Comparison of ENCODE assay signal across 26 cellular contexts in genomic region chr19:10116866-10117616, GRCh38. TPM values are rescaled to one million over a fixed set of nuclear protein-coding genes. Genes with fewer than 3 reads are reported as not detected.
DNase-seq lines count a peak whose midpoint lies in the region; ATAC-seq lines count a peak whose summit lies in the region.
"Had no signal": no experiment of that assay in that cellular context is flagged by ENCODE, and none has a peak within 500 bp of the region (broad histone marks: within the 10 kb centered on the region; RNA-seq: fewer than 3 reads in every experiment).

No MANE protein-coding gene starts in this region.

- peak overlapping the region; percentile 26 for H3K4me3 Mint-ChIP-seq in activated T-helper 2 cell treated with anti-CD3 and anti-CD28 coated beads, Interferon-gamma antibody, Interleukin-2, Interleukin-4, amounts not matched to agents 10 μg/mL and 5 μg/mL and 100 μg/mL, durations not matched to agents 14 hours and 24 hours and 36 hours (ENCODE audit: low read depth)
- no peak overlapping the region for H3K4me3 Mint-ChIP-seq in natural killer cell treated with Interleukin-12 subunit alpha and Interleukin-12 subunit beta and Interleukin-15 and Interleukin-18, amount 100 ng/mL, for 72 hours
- H3K4me3 Mint-ChIP-seq: activated CD4-positive, alpha-beta memory T cell treated with anti-CD3 and anti-CD28 coated beads, Interleukin-2, amount 10 ng/mL, durations not matched to agents 7 days and 5 days had no signal

- H3K27me3 Mint-ChIP-seq in activated T-helper 2 cell treated with anti-CD3 and anti-CD28 coated beads, Interferon-gamma antibody, Interleukin-2, Interleukin-4, amounts not matched to agents 10 μg/mL and 5 μg/mL and 100 μg/mL, durations not matched to agents 14 hours and 24 hours and 36 hours (ENCODE audit: low read depth) = no peaks in the 10 kb centered on the region
- no peaks in the 10 kb centered on the region for H3K27me3 Mint-ChIP-seq in natural killer cell treated with Interleukin-12 subunit alpha and Interleukin-12 subunit beta and Interleukin-15 and Interleukin-18, amount 100 ng/mL, for 72 hours
- H3K27me3 Mint-ChIP-seq: activated CD4-positive, alpha-beta memory T cell treated with anti-CD3 and anti-CD28 coated beads, Interleukin-2, amount 10 ng/mL, durations not matched to agents 7 days and 5 days; stimulated activated naive CD8-positive, alpha-beta T cell treated with anti-CD3 and anti-CD28 coated beads, Interleukin-15, Interleukin-2, amounts not matched to agents 100 ng/mL and 50 ng/mL, for 24 hours had no signal

- H3K4me1 Mint-ChIP-seq in activated T-helper 2 cell treated with anti-CD3 and anti-CD28 coated beads, Interferon-gamma antibody, Interleukin-2, Interleukin-4, amounts not matched to agents 10 μg/mL and 5 μg/mL and 100 μg/mL, durations not matched to agents 14 hours and 24 hours and 36 hours (ENCODE audit: low read depth) = peaks cover 18% of the 10 kb centered on the region
- peaks cover 38 to 46% of the 10 kb centered on the region in 2 donors for H3K4me1 Mint-ChIP-seq in natural killer cell treated with Interleukin-12 subunit alpha and Interleukin-12 subunit beta and Interleukin-15 and Interleukin-18, amount 100 ng/mL, for 72 hours (ENCODE audit: low read depth in 2 of 2)

- no peak overlapping the region for H3K27ac ChIP-seq in right cardiac atrium (ENCODE audit: low read length)
- H3K27ac ChIP-seq: ascending aorta, colonic mucosa, epithelial cell of prostate, right lobe of liver, VCaP had no signal

- H3K9me3 ChIP-seq in right cardiac atrium (ENCODE audit: control insufficient read depth, low read length) = no peaks in the 10 kb centered on the region
- H3K9me3 ChIP-seq: ascending aorta, colonic mucosa, right lobe of liver had no signal

- WGBS in right cardiac atrium = 90% methylated on average over 21 of the region's 21 CpGs

- H3K4me3 ChIP-seq in right cardiac atrium (ENCODE audit: low read length) = no peak overlapping the region
- H3K4me3 ChIP-seq: ascending aorta, colonic mucosa, right lobe of liver had no signal

- peaks cover 57% of the 10 kb centered on the region for H3K36me3 Mint-ChIP-seq in activated T-helper 2 cell treated with anti-CD3 and anti-CD28 coated beads, Interferon-gamma antibody, Interleukin-2, Interleukin-4, amounts not matched to agents 10 μg/mL and 5 μg/mL and 100 μg/mL, durations not matched to agents 14 hours and 24 hours and 36 hours (ENCODE audit: low read depth)
- H3K36me3 Mint-ChIP-seq in natural killer cell treated with Interleukin-12 subunit alpha and Interleukin-12 subunit beta and Interleukin-15 and Interleukin-18, amount 100 ng/mL, for 72 hours = peaks cover 6% of the 10 kb centered on the region

- peaks cover 5% of the 10 kb centered on the region for H3K4me1 ChIP-seq in right cardiac atrium (ENCODE audit: control insufficient read depth, insufficient read depth, low read length)
- H3K4me1 ChIP-seq: colonic mucosa had no signal

- no peaks in the 10 kb centered on the region for H3K9me3 Mint-ChIP-seq in activated T-helper 2 cell treated with anti-CD3 and anti-CD28 coated beads, Interferon-gamma antibody, Interleukin-2, Interleukin-4, amounts not matched to agents 10 μg/mL and 5 μg/mL and 100 μg/mL, durations not matched to agents 14 hours and 24 hours and 36 hours
- H3K9me3 Mint-ChIP-seq in natural killer cell treated with Interleukin-12 subunit alpha and Interleukin-12 subunit beta and Interleukin-15 and Interleukin-18, amount 100 ng/mL, for 72 hours = no peaks in the 10 kb centered on the region
- H3K9me3 Mint-ChIP-seq: activated CD4-positive, alpha-beta memory T cell treated with anti-CD3 and anti-CD28 coated beads, Interleukin-2, amount 10 ng/mL, durations not matched to agents 7 days and 5 days; H9; stimulated activated naive CD8-positive, alpha-beta T cell treated with anti-CD3 and anti-CD28 coated beads, Interleukin-15, Interleukin-2, amounts not matched to agents 100 ng/mL and 50 ng/mL, for 24 hours had no signal

- no peaks in the 10 kb centered on the region for H3K27me3 ChIP-seq in right cardiac atrium (ENCODE audit: control insufficient read depth, insufficient read depth)
- H3K27me3 ChIP-seq: ascending aorta, colonic mucosa, right lobe of liver had no signal

- no peak for ATAC-seq in right cardiac atrium
- no peak for ATAC-seq in left cardiac atrium
- no peak for ATAC-seq in natural killer cell treated with Interleukin-12 subunit alpha and Interleukin-12 subunit beta and Interleukin-15 and Interleukin-18, amount 100 ng/mL, for 72 hours
- ATAC-seq in HG03460 (IDR thresholded peaks at IDR 0.05; ENCODE audit: unreplicated experiment) = no peak
- ATAC-seq: left colon, right lobe of liver had no signal

- intact Hi-C loops in right cardiac atrium (cut with DNase I) = no loop called here
- intact Hi-C loops in left cardiac atrium (cut with DNase I) = no loop called here
- intact Hi-C loops in activated T-helper 2 cell treated with anti-CD3 and anti-CD28 coated beads, Interferon-gamma antibody, Interleukin-2, Interleukin-4, amounts not matched to agents 10 μg/mL and 5 μg/mL and 100 μg/mL, durations not matched to agents 14 hours and 24 hours and 36 hours (cut with micrococcal nuclease) = no loop called here

- H3K27ac Mint-ChIP-seq in activated T-helper 2 cell treated with anti-CD3 and anti-CD28 coated beads, Interferon-gamma antibody, Interleukin-2, Interleukin-4, amounts not matched to agents 10 μg/mL and 5 μg/mL and 100 μg/mL, durations not matched to agents 14 hours and 24 hours and 36 hours = no peak overlapping the region
- peak overlapping the region; percentile 81 for H3K27ac Mint-ChIP-seq in natural killer cell treated with Interleukin-12 subunit alpha and Interleukin-12 subunit beta and Interleukin-15 and Interleukin-18, amount 100 ng/mL, for 72 hours

- DNase-seq in right cardiac atrium = peak in 2 of 3 donors; percentile 23 to 40
- no peak for DNase-seq in left cardiac atrium
- DNase-seq in activated T-helper 2 cell treated with anti-CD3 and anti-CD28 coated beads, Interferon-gamma antibody, Interleukin-2, Interleukin-4, amounts not matched to agents 10 μg/mL and 5 μg/mL and 100 μg/mL, durations not matched to agents 14 hours and 24 hours and 36 hours (ENCODE audit: low spot score) = no peak
- no peak for DNase-seq in natural killer cell treated with Interleukin-12 subunit alpha and Interleukin-12 subunit beta and Interleukin-15 and Interleukin-18, amount 100 ng/mL, for 72 hours (ENCODE audit: low spot score)
- no peak for DNase-seq in effector CD8-positive, alpha-beta T cell (lab: John Stamatoyannopoulos, UW)
- DNase-seq in DMS79 (lab: John Stamatoyannopoulos, UW) = no peak
- no peak for DNase-seq in central memory CD4-positive, alpha-beta T cell
- DNase-seq: activated CD4-positive, alpha-beta memory T cell treated with anti-CD3 and anti-CD28 coated beads, Interleukin-2, amount 10 ng/mL, durations not matched to agents 7 days and 5 days; activated effector memory CD4-positive, alpha-beta T cell treated with Interleukin-2 at 50 U/mL for 16 hours; colonic mucosa; H9; left colon; NCI-H1092; NCI-H2107; NCI-H524; occipital lobe; SHP77; T-helper 1 cell; trophoblast cell had no signal

RNA-seq across cellular contexts. Expression of gene EIF3G, which starts 2.7 kb away (rescaled TPM):
- total RNA-seq in right cardiac atrium (100 to 1,000 TPM; 144 to 183 (median 158) TPM), left cardiac atrium (100 to 1,000 TPM; 136 to 148 TPM)
- 127 TPM for polyA plus RNA-seq in right cardiac atrium
- total RNA-seq in activated T-helper 2 cell treated with anti-CD3 and anti-CD28 coated beads, Interferon-gamma antibody, Interleukin-2, Interleukin-4, amounts not matched to agents 10 μg/mL and 5 μg/mL and 100 μg/mL, durations not matched to agents 14 hours and 24 hours and 36 hours = 303 and 306 TPM in 2 replicates
- 100 to 1,000 TPM; 245 to 329 TPM for total RNA-seq in natural killer cell treated with Interleukin-12 subunit alpha and Interleukin-12 subunit beta and Interleukin-15 and Interleukin-18, amount 100 ng/mL, for 72 hours

RNA-seq across cellular contexts. Expression of gene P2RY11, which starts 5.5 kb away (rescaled TPM):
- total RNA-seq in right cardiac atrium = 1 to 10 TPM; 4.4 to 6.6 (median 4.9) TPM
- polyA plus RNA-seq in right cardiac atrium = 2.9 TPM
- total RNA-seq in left cardiac atrium = 10 to 100 TPM in 1 of 2 donors, 1 to 10 TPM in 1; 3.8 to 13.2 TPM
- 41.8 and 46.5 TPM in 2 replicates for total RNA-seq in activated T-helper 2 cell treated with anti-CD3 and anti-CD28 coated beads, Interferon-gamma antibody, Interleukin-2, Interleukin-4, amounts not matched to agents 10 μg/mL and 5 μg/mL and 100 μg/mL, durations not matched to agents 14 hours and 24 hours and 36 hours
- 10 to 100 TPM; 35.0 to 35.6 TPM for total RNA-seq in natural killer cell treated with Interleukin-12 subunit alpha and Interleukin-12 subunit beta and Interleukin-15 and Interleukin-18, amount 100 ng/mL, for 72 hours

RNA-seq across cellular contexts. Expression of gene PPAN, which starts 10.9 kb away (rescaled TPM):
- total RNA-seq in right cardiac atrium (10 to 100 TPM; 16.5 to 29.4 (median 25.7) TPM), left cardiac atrium (10 to 100 TPM; 23.6 to 38.9 TPM)
- 25.2 TPM for polyA plus RNA-seq in right cardiac atrium
- total RNA-seq in activated T-helper 2 cell treated with anti-CD3 and anti-CD28 coated beads, Interferon-gamma antibody, Interleukin-2, Interleukin-4, amounts not matched to agents 10 μg/mL and 5 μg/mL and 100 μg/mL, durations not matched to agents 14 hours and 24 hours and 36 hours = 160 and 162 TPM in 2 replicates
- 100 to 1,000 TPM; 114 to 178 TPM for total RNA-seq in natural killer cell treated with Interleukin-12 subunit alpha and Interleukin-12 subunit beta and Interleukin-15 and Interleukin-18, amount 100 ng/mL, for 72 hours
- total RNA-seq: ascending aorta had no signal

RNA-seq across cellular contexts. Expression of gene ANGPTL6, which starts 14.6 kb away (rescaled TPM):
- total RNA-seq in right cardiac atrium (not detected), left cardiac atrium (under 1 TPM in 1 of 2 donors, not detected in 1; 0.24 TPM)
- 0.25 TPM for polyA plus RNA-seq in right cardiac atrium
- 7.7 and 8.0 TPM in 2 replicates for total RNA-seq in activated T-helper 2 cell treated with anti-CD3 and anti-CD28 coated beads, Interferon-gamma antibody, Interleukin-2, Interleukin-4, amounts not matched to agents 10 μg/mL and 5 μg/mL and 100 μg/mL, durations not matched to agents 14 hours and 24 hours and 36 hours
- 1 to 10 TPM; 5.1 to 5.2 TPM for total RNA-seq in natural killer cell treated with Interleukin-12 subunit alpha and Interleukin-12 subunit beta and Interleukin-15 and Interleukin-18, amount 100 ng/mL, for 72 hours
- total RNA-seq: ascending aorta, frontal cortex had no signal

RNA-seq across cellular contexts. Expression of gene SHFL, which starts 30.9 kb away (rescaled TPM):
- 10 to 100 TPM; 14.5 to 16.0 (median 15.2) TPM for total RNA-seq in right cardiac atrium
- polyA plus RNA-seq in right cardiac atrium = 16.0 TPM
- total RNA-seq in left cardiac atrium = 10 to 100 TPM; 11.4 to 18.7 TPM
- total RNA-seq in activated T-helper 2 cell treated with anti-CD3 and anti-CD28 coated beads, Interferon-gamma antibody, Interleukin-2, Interleukin-4, amounts not matched to agents 10 μg/mL and 5 μg/mL and 100 μg/mL, durations not matched to agents 14 hours and 24 hours and 36 hours = 56.1 and 56.2 TPM in 2 replicates
- total RNA-seq in natural killer cell treated with Interleukin-12 subunit alpha and Interleukin-12 subunit beta and Interleukin-15 and Interleukin-18, amount 100 ng/mL, for 72 hours = 10 to 100 TPM; 61.9 to 83.1 TPM

Comparison
In these comparisons a context has a peak if more than half of its experiments do, and no peak if none do; other contexts are left out.
1. DNase-seq: peak in right cardiac atrium (2 of 3); none in left cardiac atrium (single experiment), activated T-helper 2 cell treated with anti-CD3 and anti-CD28 coated beads, Interferon-gamma antibody, Interleukin-2, Interleukin-4, amounts not matched to agents 10 μg/mL and 5 μg/mL and 100 μg/mL, durations not matched to agents 14 hours and 24 hours and 36 hours (single experiment), natural killer cell treated with Interleukin-12 subunit alpha and Interleukin-12 subunit beta and Interleukin-15 and Interleukin-18, amount 100 ng/mL, for 72 hours (single experiment), effector CD8-positive, alpha-beta T cell (single experiment), DMS79 (single experiment) and central memory CD4-positive, alpha-beta T cell (single experiment).